ENCODE assay signal across 13 cellular contexts in the genomic region with DNA sequence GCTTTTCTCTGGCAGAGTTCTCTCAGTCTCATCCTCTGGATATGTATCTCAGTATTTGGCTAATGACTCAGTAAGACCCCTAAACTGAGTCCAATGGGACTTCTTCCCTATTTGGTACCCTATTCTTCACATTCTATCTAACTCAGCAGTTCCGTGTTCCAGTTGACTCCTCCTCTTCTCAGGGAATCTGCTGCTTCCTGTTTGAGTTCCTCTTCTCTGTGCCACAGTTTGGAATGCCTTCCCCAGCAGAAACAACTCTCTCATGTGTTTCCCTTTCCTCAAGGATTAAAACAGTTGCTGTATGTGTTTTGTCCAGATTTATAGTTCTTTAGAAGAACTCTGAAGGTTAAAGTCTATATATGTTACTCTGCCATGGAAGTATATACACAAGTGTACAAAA.
"Had no signal": no experiment of that assay in that cellular context is flagged by ENCODE, and none has a peak within 500 bp of the region (broad histone marks: within the 10 kb centered on the region; RNA-seq: fewer than 3 reads in every experiment).

No MANE protein-coding gene starts in this region.

- H3K27ac Mint-ChIP-seq: activated CD8-positive, alpha-beta T cell treated with anti-CD3 and anti-CD28 coated beads for 36 hours; stimulated activated naive CD8-positive, alpha-beta T cell treated with anti-CD3 and anti-CD28 coated beads, Interleukin-15, Interleukin-2, amounts not matched to agents 100 ng/mL and 50 ng/mL, for 24 hours had no signal

- H3K4me3 Mint-ChIP-seq: activated CD8-positive, alpha-beta T cell treated with anti-CD3 and anti-CD28 coated beads for 36 hours; stimulated activated naive CD8-positive, alpha-beta T cell treated with anti-CD3 and anti-CD28 coated beads, Interleukin-15, Interleukin-2, amounts not matched to agents 100 ng/mL and 50 ng/mL, for 24 hours had no signal

- DNase-seq: activated CD8-positive, alpha-beta memory T cell treated with anti-CD3 and anti-CD28 coated beads, Interleukin-2, amount 50 U/mL, for 4 hours; activated CD8-positive, alpha-beta T cell treated with anti-CD3 and anti-CD28 coated beads for 36 hours; activated naive CD4-positive, alpha-beta T cell; hypothalamus; left ventricle myocardium inferior; psoas muscle; sigmoid colon; stimulated activated CD4-positive, alpha-beta T cell treated with anti-CD3 and anti-CD28 coated beads, Interleukin-12 subunit alpha, Interleukin-12 subunit beta, amount 100 ng/mL, for 4 hours; stimulated activated CD4-positive, alpha-beta T cell treated with anti-CD3 and anti-CD28 coated beads, Interleukin-2, amount 100 ng/mL, for 48 hours; T1000 had no signal

- H3K4me3 ChIP-seq: ascending aorta, gastroesophageal sphincter, left ventricle myocardium inferior, psoas muscle, sigmoid colon had no signal

- H3K27me3 ChIP-seq: ascending aorta, gastroesophageal sphincter, sigmoid colon had no signal

- H3K27me3 Mint-ChIP-seq: activated CD8-positive, alpha-beta T cell treated with anti-CD3 and anti-CD28 coated beads for 36 hours; stimulated activated naive CD8-positive, alpha-beta T cell treated with anti-CD3 and anti-CD28 coated beads, Interleukin-15, Interleukin-2, amounts not matched to agents 100 ng/mL and 50 ng/mL, for 24 hours had no signal

- H3K27ac ChIP-seq: ascending aorta, gastroesophageal sphincter, left ventricle myocardium inferior, psoas muscle, sigmoid colon had no signal

- ATAC-seq: activated CD8-positive, alpha-beta T cell treated with anti-CD3 and anti-CD28 coated beads for 36 hours; gastroesophageal sphincter; psoas muscle had no signal

- H3K36me3 ChIP-seq: ascending aorta, gastroesophageal sphincter, left ventricle myocardium inferior, sigmoid colon had no signal

- H3K9me3 ChIP-seq: ascending aorta, psoas muscle had no signal

- H3K4me1 ChIP-seq: gastroesophageal sphincter, left ventricle myocardium inferior, psoas muscle, sigmoid colon had no signal
